31 cellular contexts compared by ENCODE assay signal in the genomic region with DNA sequence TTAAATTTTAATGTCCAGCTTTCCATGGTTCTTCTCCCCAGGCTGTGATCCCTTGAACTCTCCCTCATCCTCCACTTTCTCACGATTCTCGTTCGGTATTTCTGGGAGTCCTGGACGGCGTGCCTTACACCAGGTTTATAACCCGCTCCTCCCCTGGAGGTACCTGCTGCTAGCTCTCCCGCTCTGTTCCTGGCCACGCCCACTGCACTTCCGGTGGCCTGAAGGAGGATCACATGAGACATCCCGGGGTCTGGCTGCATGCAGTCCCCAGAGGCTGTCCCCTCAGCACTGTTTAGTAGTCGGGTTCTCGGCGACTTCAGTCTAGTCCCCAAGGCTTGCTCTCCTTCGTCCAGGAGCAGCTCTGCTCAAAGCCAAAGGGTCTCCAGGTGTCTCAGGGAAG. TPM values are rescaled to one million over a fixed set of nuclear protein-coding genes. Genes with fewer than 3 reads are reported as not detected.
DNase-seq lines count a peak whose midpoint lies in the region; ATAC-seq and TF ChIP-seq lines count a peak whose summit lies in the region.
"Had no signal": no experiment of that assay in that cellular context is flagged by ENCODE, and none has a peak within 500 bp of the region (broad histone marks: within the 10 kb centered on the region; RNA-seq: fewer than 3 reads in every experiment).

No MANE protein-coding gene starts in this region.

- H3K9me3 ChIP-seq in IMR-90 (ENCODE audit: control insufficient read depth, insufficient read depth, low read length), result no peaks in the 10 kb centered on the region
- H3K9me3 ChIP-seq: HAP-1, thoracic aorta had no signal

- BruUV-seq in IMR-90 (replicated peaks; lab: Mats Ljungman, UMichigan), result no TSS peak

- intact Hi-C loops in IMR-90 (cut with micrococcal nuclease), result no loop called here

- no peak overlapping the region for H2BK120ac ChIP-seq in IMR-90 (ENCODE audit: low read depth, low read length)

- H3K56ac ChIP-seq in IMR-90 (ENCODE audit: extremely low read depth, insufficient read depth, low read length), result no peak overlapping the region

- H3K4me1 ChIP-seq in IMR-90 (ENCODE audit: control insufficient read depth, insufficient read depth, low read length), result no peaks in the 10 kb centered on the region
- H3K4me1 ChIP-seq: HAP-1 had no signal

- no peak overlapping the region for H4K5ac ChIP-seq in IMR-90 (ENCODE audit: low read depth, low read length)

- no peak overlapping the region for H3K4me2 ChIP-seq in IMR-90 (ENCODE audit: low read depth, low read length)

- H3K4ac ChIP-seq in IMR-90 (ENCODE audit: low read depth, low read length), result no peak overlapping the region

- peak overlapping the region; percentile 66 for H2AFZ ChIP-seq in IMR-90 (replicated peaks; ENCODE audit: low read length, poor library complexity)

- in situ Hi-C loops in IMR-90 (cut with MboI; ENCODE audit: low sequenced_read_pairs), result no loop called here

- TF ChIP-seq RAD21 in IMR-90 (IDR thresholded peaks at IDR 0.05; ENCODE audit: low read length), result no peak

- TF ChIP-seq CTCF in IMR-90 (conservative IDR thresholded peaks at IDR 0.05; ENCODE audit: low read depth, low read length), result no peak

- no peak for ATAC-seq in IMR-90 (ENCODE audit: low read depth)
- no peak for ATAC-seq in HG02852 (IDR thresholded peaks at IDR 0.05; ENCODE audit: unreplicated experiment)
- ATAC-seq: activated CD4-positive, CD25-positive, alpha-beta regulatory T cell treated with anti-CD3 and anti-CD28 coated beads, Interleukin-2, amount 50 U/mL, for 24 hours; activated naive CD8-positive, alpha-beta T cell treated with anti-CD3 and anti-CD28 coated beads, Interleukin-2, amount 50 U/mL, for 24 hours; left ventricle myocardium superior; right cardiac atrium; T-helper 17 cell had no signal

- POLR2A ChIA-PET in IMR-90 (lab: Charles Lee; ENCODE audit: unreplicated experiment), result interaction anchor here (0.5 kb wide), 1 partner anchor 113 kb away, joined by 3 read pairs; no protein-coding TSS in a partner anchor

- CTCF ChIA-PET in IMR-90 (lab: Yijun Ruan, JAX), result no interaction called here

- H2BK15ac ChIP-seq in IMR-90 (ENCODE audit: low read depth, low read length), result no peak overlapping the region

- H2BK20ac ChIP-seq in IMR-90 (ENCODE audit: low read depth, low read length), result no peak overlapping the region

- H3K9ac ChIP-seq in IMR-90 (ENCODE audit: low read depth, low read length), result no peak overlapping the region

- no peak overlapping the region for H2AK5ac ChIP-seq in IMR-90 (ENCODE audit: low read depth, low read length)

- WGBS in IMR-90 (ENCODE audit: extremely low coverage in 2 of 2, insufficient read length in 1 of 2), 2 experiments, result 87% methylated on average over 12 of the region's 14 CpGs; no CpG with 5 or more reads in 1 of the 2 experiments

- no peak overlapping the region for H3K23ac ChIP-seq in IMR-90 (ENCODE audit: low read depth, low read length)

- H2AK9ac ChIP-seq in IMR-90 (replicated peaks; ENCODE audit: low read depth, low read length, poor library complexity), result no peak overlapping the region

- H3K79me1 ChIP-seq in IMR-90 (ENCODE audit: low read depth in 1 of 2, low read length in 2 of 2), result no peaks in the 10 kb centered on the region

- H3K9me1 ChIP-seq in IMR-90 (ENCODE audit: insufficient read depth, low read length), result 0 out of 2 replicates have a peak, but pooled peaks cover 3% of the 10 kb centered on the region

- DNase-seq in DMS 273 (lab: John Stamatoyannopoulos, UW; ENCODE audit: unreplicated experiment), result peak; percentile 3
- no peak for DNase-seq in DMS 273 treated with DMSO at 0.1 percent for 48 hours (lab: John Stamatoyannopoulos, UW)
- no peak for DNase-seq in IMR-90
- DNase-seq in SK-N-DZ (ENCODE audit: low spot score), result peak; percentile 73
- peak; percentile 51 for DNase-seq in islet precursor cell
- no peak for DNase-seq in NCI-H2171 treated with DMSO at 0.1 percent for 48 hours (lab: John Stamatoyannopoulos, UW)
- DNase-seq in CD1c-positive myeloid dendritic cell (ENCODE audit: extremely low spot score), result no peak
- DNase-seq: activated CD4-positive, alpha-beta T cell treated with anti-CD3 and anti-CD28 coated beads, Interleukin-2, amount 50 U/mL, for 48 hours; activated naive CD8-positive, alpha-beta T cell treated with anti-CD3 and anti-CD28 coated beads, Interleukin-2, amount 50 U/mL, for 24 hours; activated T-cell treated with anti-CD3 and anti-CD28 coated beads, Interleukin-2, amount 50 U/mL, for 48 hours; caudate nucleus; DMS79 treated with DMSO at 0.1 percent for 48 hours; effector CD8-positive, alpha-beta T cell; kidney; left ventricle myocardium superior; NCI-H1092; NCI-H187; NCI-H345; posterior cingulate gyrus; right cardiac atrium; stimulated activated CD4-positive, alpha-beta T cell treated with anti-CD3 and anti-CD28 coated beads, Interleukin-1b, Interleukin-23, amount 100 ng/mL, for 48 hours; stimulated activated CD8-positive, alpha-beta memory T cell treated with anti-CD3 and anti-CD28 coated beads, Interleukin-4, amount 100 ng/mL, for 48 hours; T-helper 17 cell had no signal

- H3K27me3 ChIP-seq in IMR-90 (ENCODE audit: control insufficient read depth, insufficient read depth, low read length), result no peaks in the 10 kb centered on the region

- no peak overlapping the region for H3K4me3 ChIP-seq in IMR-90 (ENCODE audit: insufficient read depth, low read depth, low read length)
- H3K4me3 ChIP-seq: coronary artery, HAP-1, thoracic aorta had no signal

- no peak overlapping the region for H4K91ac ChIP-seq in IMR-90 (ENCODE audit: insufficient read depth, low read depth, low read length)

- H3K27ac ChIP-seq in IMR-90 (ENCODE audit: insufficient read depth, low read length), result no peak overlapping the region
- H3K27ac ChIP-seq: 22Rv1, C4-2B, coronary artery, epithelial cell of prostate, thoracic aorta had no signal

- no peak overlapping the region for H2BK5ac ChIP-seq in IMR-90 (ENCODE audit: low read depth, low read length, poor library complexity, severe bottlenecking)

- no peaks in the 10 kb centered on the region for H4K20me1 ChIP-seq in IMR-90 (ENCODE audit: insufficient read depth, low read length)

- no peak overlapping the region for H3K14ac ChIP-seq in IMR-90 (replicated peaks; ENCODE audit: low read depth, low read length)

- no peak for TF ChIP-seq POLR2A in IMR-90 (IDR thresholded peaks at IDR 0.05; ENCODE audit: low read depth, low read length)

- H3K18ac ChIP-seq in IMR-90 (ENCODE audit: low read depth, low read length), result no peak overlapping the region

- H3K36me3 ChIP-seq in IMR-90 (ENCODE audit: control insufficient read depth, insufficient read depth, low read length), result no peaks in the 10 kb centered on the region
- H3K36me3 ChIP-seq: HAP-1, thoracic aorta had no signal

- dilution Hi-C loops in IMR-90 (cut with HindIII; ENCODE audit: low sequenced_read_pairs, unreplicated experiment), result no loop called here

- H4K8ac ChIP-seq in IMR-90 (ENCODE audit: low read depth in 2 of 2, low read length in 2 of 2), result no peak overlapping the region

TF ChIP-seq in IMR-90, 13 proteins besides CTCF, POLR2A, EP300 and RAD21:
- no peak for TF ChIP-seq FOS (IDR thresholded peaks at IDR 0.05; ENCODE audit: low read depth, low read length)
- no peak for TF ChIP-seq MAFK (IDR thresholded peaks at IDR 0.05; ENCODE audit: low read depth, low read length)
- TF ChIP-seq CHD1 (IDR thresholded peaks at IDR 0.05; ENCODE audit: low read depth, low read length), result no peak
- TF ChIP-seq MAZ (IDR thresholded peaks at IDR 0.05; ENCODE audit: borderline replicate concordance, low read depth, low read length), result no peak
- TF ChIP-seq SMC3 (IDR thresholded peaks at IDR 0.05; ENCODE audit: low read depth, low read length), result no peak
- TF ChIP-seq RFX5 (IDR thresholded peaks at IDR 0.05; ENCODE audit: low read depth, low read length), result no peak
- TF ChIP-seq NFE2L2 (IDR thresholded peaks at IDR 0.05; ENCODE audit: low read depth, low read length), result no peak
- TF ChIP-seq, protein P1, sequence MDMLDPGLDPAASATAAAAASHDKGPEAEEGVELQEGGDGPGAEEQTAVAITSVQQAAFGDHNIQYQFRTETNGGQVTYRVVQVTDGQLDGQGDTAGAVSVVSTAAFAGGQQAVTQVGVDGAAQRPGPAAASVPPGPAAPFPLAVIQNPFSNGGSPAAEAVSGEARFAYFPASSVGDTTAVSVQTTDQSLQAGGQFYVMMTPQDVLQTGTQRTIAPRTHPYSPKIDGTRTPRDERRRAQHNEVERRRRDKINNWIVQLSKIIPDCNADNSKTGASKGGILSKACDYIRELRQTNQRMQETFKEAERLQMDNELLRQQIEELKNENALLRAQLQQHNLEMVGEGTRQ (IDR thresholded peaks at IDR 0.05; ENCODE audit: low read depth, low read length), result no peak

RNA-seq across cellular contexts. Expression of gene GCLC, which starts 28.4 kb away (rescaled TPM):
- total RNA-seq in IMR-90 (2012; rRNA removed), result 20.8 and 24.2 TPM in 2 replicates
- polyA plus RNA-seq in IMR-90 (2012; rRNA removed), result 10.0 and 14.2 TPM in 2 replicates
- polyA plus RNA-seq in IMR-90 (2012; cell fraction: cytosol; rRNA removed), result 2.5 and 2.8 TPM in 2 replicates
- polyA plus RNA-seq in IMR-90 (2012; cell fraction: nucleus; rRNA removed; ENCODE audit: low replicate concordance), result 4.8 and 35.5 TPM in 2 replicates
- 18.3 and 22.7 TPM in 2 replicates for polyA plus RNA-seq in SK-N-DZ (2014; cell fraction: cytosol; rRNA removed)
- 21.0 and 24.6 TPM in 2 replicates for polyA plus RNA-seq in SK-N-DZ (2014; cell fraction: nucleus; rRNA removed)

Comparison
In these comparisons a context has a peak if more than half of its experiments do, and no peak if none do; other contexts are left out.
1. DNase-seq: peak in DMS 273 (single experiment), SK-N-DZ (single experiment) and islet precursor cell (single experiment); none in DMS 273 treated with DMSO at 0.1 percent for 48 hours (single experiment), IMR-90 (single experiment), NCI-H2171 treated with DMSO at 0.1 percent for 48 hours (single experiment) and CD1c-positive myeloid dendritic cell (single experiment).